11 cellular contexts compared by ENCODE assay signal in genomic region chr22:45978275-45978713, GRCh38. TPM values are rescaled to one million over a fixed set of nuclear protein-coding genes. Genes with fewer than 3 reads are reported as not detected.
DNase-seq lines count a peak whose midpoint lies in the region; ATAC-seq, FAIRE-seq and TF ChIP-seq lines count a peak whose summit lies in the region.
"Had no signal": no experiment of that assay in that cellular context is flagged by ENCODE, and none has a peak within 500 bp of the region (broad histone marks: within the 10 kb centered on the region; RNA-seq: fewer than 3 reads in every experiment).

No MANE protein-coding gene starts in this region.

- H3K4me3 ChIP-seq in A549 (peak overlapping the region; percentile 68; the same call in 2 of the 3 replicates), GM12878 (no peak overlapping the region)

- BruUV-seq in GM12878 (replicated peaks; lab: Mats Ljungman, UMichigan) = no TSS peak

- POLR2A ChIA-PET in A549 (lab: Yijun Ruan, JAX) (interaction anchor here (0.5 kb wide), 1 partner anchor 434 kb away, joined by 4 read pairs; no protein-coding TSS in a partner anchor), GM12878 (lab: Charles Lee) (no interaction called here)
- POLR2A ChIA-PET in naive thymus-derived CD8-positive, alpha-beta T cell (lab: Charles Lee) = no interaction called here

- H3K9me3 ChIP-seq in A549 (no peaks in the 10 kb centered on the region), GM12878 (replicated peaks; ENCODE audit: control insufficient read depth, insufficient read depth, low read length) (no peaks in the 10 kb centered on the region)

- peak overlapping the region in 1 of 10 donors; percentile 34 for H3K27ac Mint-ChIP-seq in naive thymus-derived CD8-positive, alpha-beta T cell
- H3K27ac Mint-ChIP-seq: stimulated activated memory B cell treated with anti-CD40 and anti-IgM and Interleukin-4, amounts not matched to agents 10 μg/mL and 1 μg/mL and 100 μg/mL, for 72 hours had no signal

- RAD21 ChIA-PET in GM12878 (lab: Charles Lee; ENCODE audit: unreplicated experiment) = no interaction called here

- intact Hi-C loops in GM12878 (cut with micrococcal nuclease; ENCODE audit: unreplicated experiment) = no loop called here

- H3K4me1 ChIP-seq in A549 (peaks cover 24% of the 10 kb centered on the region), GM12878 (ENCODE audit: control insufficient read depth, insufficient read depth, low read length) (peaks cover 3% of the 10 kb centered on the region)

- H3K9ac ChIP-seq in GM12878 (ENCODE audit: control insufficient read depth, insufficient read depth, low read length) = no peak overlapping the region

- H3K4me3 Mint-ChIP-seq in naive thymus-derived CD8-positive, alpha-beta T cell = peak overlapping the region in 8 of 10 donors; percentile 15 to 78 (median 62)

- TF ChIP-seq CTCF in A549 (IDR thresholded peaks at IDR 0.05) (no peak), GM12878 (IDR thresholded peaks at IDR 0.05 in 2 of 3, conservative IDR thresholded peaks at IDR 0.05 in 1 of 3; ENCODE audit: control insufficient read depth in 2 of 3, extremely low read depth in 1 of 3, insufficient read depth in 1 of 3, low read depth in 3 of 3, low read length in 3 of 3) (no peak; a peak in 1 of 6 replicates)

- SMC1A ChIA-PET in GM12878 (lab: Charles Lee; ENCODE audit: uncharacterized antibody, unreplicated experiment) = no interaction called here

- peaks cover 0 to 2% (median 0%) of the 10 kb centered on the region in 9 donors for H3K9me3 Mint-ChIP-seq in naive thymus-derived CD8-positive, alpha-beta T cell
- H3K9me3 Mint-ChIP-seq: stimulated activated memory B cell treated with anti-CD40 and anti-IgM and Interleukin-4, amounts not matched to agents 10 μg/mL and 1 μg/mL and 100 μg/mL, for 72 hours had no signal

- H3K4me2 ChIP-seq in A549 (peak overlapping the region; percentile 100), GM12878 (ENCODE audit: control insufficient read depth, insufficient read depth) (peak overlapping the region; percentile 77; the same call in 1 of the 2 replicates)

- TF ChIP-seq POLR2A in A549 (IDR thresholded peaks at IDR 0.05; ENCODE audit: low read length) (no peak), GM12878 (IDR thresholded peaks at IDR 0.05; ENCODE audit: low read depth, low read length) (no peak)

- no peak overlapping the region; the same call in 1 of the 2 replicates for H2AFZ ChIP-seq in GM12878 (ENCODE audit: control insufficient read depth, low read depth, low read length)

- in situ Hi-C loops in GM12878 (cut with MboI) = no loop called here

- no peaks in the 10 kb centered on the region for H3K79me2 ChIP-seq in GM12878 (ENCODE audit: control insufficient read depth, insufficient read depth, low read length)

- H4K20me1 ChIP-seq in GM12878 (ENCODE audit: control insufficient read depth, insufficient read depth) = no peaks in the 10 kb centered on the region

- DNase-seq in A549 (ENCODE audit: low read depth in 1 of 2, low spot score in 1 of 2) (no peak), HT-29 (ENCODE audit: low spot score) (peak; percentile 11), GM12878 (ENCODE audit: low read depth, low spot score) (no peak), NCI-H1436 (lab: John Stamatoyannopoulos, UW) (no peak)
- no peak for DNase-seq in naive thymus-derived CD8-positive, alpha-beta T cell
- DNase-seq in stimulated activated CD4-positive, alpha-beta T cell treated with anti-CD3 and anti-CD28 coated beads, Interleukin-12 subunit alpha, Interleukin-12 subunit beta, amount 100 ng/mL, for 4 hours = no peak

- WGBS in A549 (ENCODE audit: missing lambda C conversion rate) = 62% methylated on average over 5 of the region's 26 CpGs
- 11% methylated on average over 26 of the region's 26 CpGs for WGBS in GM12878 (ENCODE audit: insufficient coverage, insufficient replicate concordance, low lambda C conversion rate, missing lambda C conversion rate)

- H3K36me3 Mint-ChIP-seq in naive thymus-derived CD8-positive, alpha-beta T cell = no peaks in the 10 kb centered on the region
- H3K36me3 Mint-ChIP-seq: stimulated activated memory B cell treated with anti-CD40 and anti-IgM and Interleukin-4, amounts not matched to agents 10 μg/mL and 1 μg/mL and 100 μg/mL, for 72 hours had no signal

- H3K27me3 ChIP-seq in GM12878 (replicated peaks in 1 of 2; ENCODE audit: control insufficient read depth in 2 of 2, insufficient read depth in 2 of 2, low read length in 1 of 2) = peaks cover 2 to 13% of the 10 kb centered on the region in 2 experiments; a peak in 2 of 4 replicates

- CTCF ChIA-PET in A549 (lab: Yijun Ruan, JAX) = interaction anchor here (0.9 to 1.0 kb wide), 2 partner anchors 134 to 290 kb away, joined by 3 read pairs; no protein-coding TSS in a partner anchor
- CTCF ChIA-PET in GM12878 (lab: Yijun Ruan, JAX) = no interaction called here

- TF ChIP-seq EP300 in A549 (IDR thresholded peaks at IDR 0.05) (no peak), GM12878 (IDR thresholded peaks at IDR 0.05; ENCODE audit: borderline replicate concordance in 1 of 2, control insufficient read depth in 1 of 2, low read depth in 2 of 2, low read length in 2 of 2) (no peak)

- H3K27ac ChIP-seq in A549 = peak overlapping the region; percentile 97 to 99
- no peak overlapping the region for H3K27ac ChIP-seq in GM12878 (ENCODE audit: control insufficient read depth, insufficient read depth)

- FAIRE-seq in A549 (lab: Jason Lieb, UNC) = no peak
- no peak for FAIRE-seq in GM12878 (lab: Jason Lieb, UNC)

- no peak; a peak in 1 of 5 replicates for TF ChIP-seq RAD21 in A549 (conservative IDR thresholded peaks at IDR 0.05 in 1 of 2, IDR thresholded peaks at IDR 0.05 in 1 of 2)
- TF ChIP-seq RAD21 in GM12878 (IDR thresholded peaks at IDR 0.05; ENCODE audit: insufficient read depth, low read depth, low read length) = no peak

- ATAC-seq in A549 (no peak), GM12878 (no peak), HG03097 (IDR thresholded peaks at IDR 0.05; ENCODE audit: low FRiP score, unreplicated experiment) (no peak), GM18498 (IDR thresholded peaks at IDR 0.05; ENCODE audit: unreplicated experiment) (no peak)
- no peak for ATAC-seq in naive thymus-derived CD8-positive, alpha-beta T cell

- H3K27me3 Mint-ChIP-seq in naive thymus-derived CD8-positive, alpha-beta T cell = peaks cover 14 to 33% (median 23%) of the 10 kb centered on the region in 5 donors

- peaks cover 4 to 19% (median 15%) of the 10 kb centered on the region in 4 donors for H3K4me1 Mint-ChIP-seq in naive thymus-derived CD8-positive, alpha-beta T cell

- H3K36me3 ChIP-seq in GM12878 (ENCODE audit: control insufficient read depth in 2 of 2, insufficient read depth in 2 of 2, low read length in 1 of 2) = no peaks in the 10 kb centered on the region

TF ChIP-seq in A549, 52 proteins besides CTCF, POLR2A, EP300 and RAD21 (continues in another document):
- TF ChIP-seq E2F6 (IDR thresholded peaks at IDR 0.05; ENCODE audit: borderline replicate concordance, low read depth) (no peak), SMC3 (IDR thresholded peaks at IDR 0.05) (peak; percentile 88; the same call in 1 of the 3 replicates)

TF ChIP-seq in GM12878, 131 proteins besides CTCF, POLR2A, EP300 and RAD21:
- TF ChIP-seq SMC3 (IDR thresholded peaks at IDR 0.05; ENCODE audit: borderline replicate concordance, low read length) (no peak), CBFB (IDR thresholded peaks at IDR 0.05; ENCODE audit: low read depth) (no peak), MXI1 (IDR thresholded peaks at IDR 0.05; ENCODE audit: low read depth, low read length) (0 out of 2 replicates have a peak, but pooled peaks have one; percentile 13)

RNA-seq across cellular contexts. Expression of gene WNT7B, which starts 1.3 kb away (rescaled TPM):
- polyA plus RNA-seq in A549 (2011; rRNA removed) (16.9 and 21.0 TPM in 2 replicates), A549 (2017; fragmentation: RNase III; extraction: RNeasy Plus Mini Kit Qiagen cat#74134 plus additional on column Dnase treatment) (80.8 to 92.0 TPM (median 82.2 TPM) in 3 replicates), GM12878 (2011; rRNA removed) (not detected in 2 replicates), GM12878 (2014; fragmentation: Illumina TruSeq; extraction: Trizol) (not detected in 2 replicates), GM12878 (2014; fragmentation: Nextera tagmentation; extraction: Ambion mirVana) (not detected), GM12878 (2014; rRNA removed) (0.12 and 0.27 TPM in 2 replicates), GM12878 (2016; fragmentation: Nextera tagmentation; extraction: Ambion mirVana) (not detected)
- 36.4 and 59.9 TPM in 2 replicates for polyA plus RNA-seq in A549 (2012; cell fraction: cytosol; rRNA removed)
- polyA plus RNA-seq in A549 (2012; cell fraction: nucleus; rRNA removed) = 48.0 and 49.6 TPM in 2 replicates
- 19.4 and 42.1 TPM in 2 replicates for polyA minus RNA-seq in A549 (2011; rRNA and poly(A)+ RNA removed)
- total RNA-seq in HT-29 (2014; rRNA removed; shearing (Covaris generic)) = 17.4 and 31.4 TPM in 2 replicates
- total RNA-seq in GM12878 (2013; cell fraction: nucleolus; rRNA removed) = not detected in 2 replicates
- total RNA-seq in GM12878 (2014; rRNA removed) (under 0.01 TPM in 1 of 2 replicates, not detected in the other), GM12878 (2014; rRNA removed; fragmentation: Illumina TruSeq; extraction: Trizol) (not detected in 2 replicates), GM12878 (2021) (not detected in 2 replicates)
- polyA plus RNA-seq in GM12878 (2011; ENCODE audit: low read depth) = 0.13 TPM
- polyA plus RNA-seq in GM12878 (2011; cell fraction: cytosol; rRNA removed) = not detected in 2 replicates
- 0.06 TPM in 1 of 2 replicates, not detected in the other for polyA plus RNA-seq in GM12878 (2011; cell fraction: nucleus; rRNA removed)
- polyA plus RNA-seq in GM12878 (2012) = 0.55 and 0.89 TPM in 2 replicates
- not detected in 2 replicates for polyA minus RNA-seq in GM12878 (2011; rRNA and poly(A)+ RNA removed)
- polyA minus RNA-seq in GM12878 (2011; cell fraction: cytosol; rRNA and poly(A)+ RNA removed) = not detected in 2 replicates
- polyA minus RNA-seq in GM12878 (2011; cell fraction: nucleus; rRNA and poly(A)+ RNA removed) = not detected in 2 replicates
- total RNA-seq in naive thymus-derived CD8-positive, alpha-beta T cell = not detected
- not detected for polyA plus RNA-seq in naive thymus-derived CD8-positive, alpha-beta T cell
- total RNA-seq: right cardiac atrium; T-helper 2 cell treated with Interferon-gamma antibody and Interleukin-4, amounts not matched to agents 100 ng/mL and 5 ng/mL, for 36 hours had no signal
- polyA plus RNA-seq: right cardiac atrium had no signal

Comparison
In these comparisons a context has a peak if more than half of its experiments do, and no peak if none do; other contexts are left out.
1. RNA of gene WNT7B, which starts 1.3 kb away (total RNA-seq): 17.4 to 31.4 TPM in HT-29; under 0.01 TPM in GM12878 and not detected in naive thymus-derived CD8-positive, alpha-beta T cell; every median in the first group is over 10 times any median in the second.
2. Of the 24 proteins assayed by ChIP-seq in both GM12878 and A549: peak only in GM12878: none; only in A549: SMC3; in both: none; in neither: 23.